Comparison of ENCODE assay signal across 27 cellular contexts in the genomic region with DNA sequence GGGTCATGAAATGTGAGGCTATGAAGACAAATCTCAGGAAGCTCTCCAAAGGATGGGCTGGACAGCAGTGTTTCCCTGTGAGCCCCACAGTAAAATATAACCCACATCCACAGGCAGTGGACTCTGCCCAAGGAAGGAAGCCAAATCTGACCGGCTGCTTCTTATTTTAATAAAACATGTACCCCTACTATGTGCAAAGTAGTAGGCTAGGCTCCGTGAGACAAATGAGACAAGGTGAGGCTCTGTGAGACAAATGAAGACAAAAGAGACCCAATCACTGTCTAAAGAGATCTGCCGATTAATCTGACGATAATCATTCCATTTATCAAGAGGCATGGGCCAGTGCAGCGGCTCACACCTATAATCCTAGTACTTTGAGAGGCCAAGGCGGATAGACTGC. TPM values are rescaled to one million over a fixed set of nuclear protein-coding genes. Genes with fewer than 3 reads are reported as not detected.
DNase-seq lines count a peak whose midpoint lies in the region; ATAC-seq and TF ChIP-seq lines count a peak whose summit lies in the region.
"Had no signal": no experiment of that assay in that cellular context is flagged by ENCODE, and none has a peak within 500 bp of the region (broad histone marks: within the 10 kb centered on the region; RNA-seq: fewer than 3 reads in every experiment).

No MANE protein-coding gene starts in this region.

- no peak for ATAC-seq in gastroesophageal sphincter
- no peak for ATAC-seq in left lobe of liver
- ATAC-seq: activated CD8-positive, alpha-beta T cell treated with anti-CD3 and anti-CD28 coated beads for 36 hours; left ventricle myocardium superior; Panc1; pancreas had no signal

- TF ChIP-seq CTCF in gastroesophageal sphincter (IDR thresholded peaks at IDR 0.05) (no peak), progenitor cell of endocrine pancreas (IDR thresholded peaks at IDR 0.05; ENCODE audit: unreplicated experiment) (no peak), GM10266 (IDR thresholded peaks at IDR 0.05; ENCODE audit: control insufficient read depth, insufficient read depth, low read depth, missing control alignments) (no peak)

- no peaks in the 10 kb centered on the region for H3K36me3 ChIP-seq in gastroesophageal sphincter
- H3K36me3 ChIP-seq: ascending aorta, HAP-1, pancreas, SJSA1, tibial nerve had no signal

- no peaks in the 10 kb centered on the region for H3K9me3 ChIP-seq in gastroesophageal sphincter
- H3K9me3 ChIP-seq: ascending aorta, esophagus muscularis mucosa, HAP-1, pancreas, SJSA1, tibial nerve had no signal

- peak overlapping the region in 3 of 4 donors; percentile 8 to 97 (median 32) for H3K27ac ChIP-seq in gastroesophageal sphincter
- H3K27ac ChIP-seq: 22Rv1, pancreas, SJSA1 had no signal

- peaks cover 13% of the 10 kb centered on the region for H3K27me3 Mint-ChIP-seq in IgD-negative memory B cell
- H3K27me3 Mint-ChIP-seq in progenitor cell of endocrine pancreas: peaks cover 17% of the 10 kb centered on the region

- H3K27me3 ChIP-seq in gastroesophageal sphincter: no peaks in the 10 kb centered on the region
- H3K27me3 ChIP-seq: ascending aorta, esophagus muscularis mucosa, pancreas, SJSA1, tibial nerve had no signal

- peaks cover 0 to 69% (median 24%) of the 10 kb centered on the region in 3 donors for H3K4me1 ChIP-seq in gastroesophageal sphincter

- TF ChIP-seq POLR2A in gastroesophageal sphincter (IDR thresholded peaks at IDR 0.05): no peak

- no peaks in the 10 kb centered on the region for H3K9me3 Mint-ChIP-seq in IgD-negative memory B cell
- no peaks in the 10 kb centered on the region for H3K9me3 Mint-ChIP-seq in progenitor cell of endocrine pancreas (ENCODE audit: low read depth)
- H3K9me3 Mint-ChIP-seq: activated CD8-positive, alpha-beta T cell treated with anti-CD3 and anti-CD28 coated beads for 36 hours; activated naive CD4-positive, alpha-beta T cell treated with anti-CD3 and anti-CD28 coated beads, Interleukin-2, amount 10 ng/mL, durations not matched to agents 7 days and 5 days had no signal

- DNase-seq in NCI-H82 (lab: John Stamatoyannopoulos, UW): peak; percentile 30
- DNase-seq in NCI-H82 treated with DMSO at 0.1 percent for 48 hours (lab: John Stamatoyannopoulos, UW; ENCODE audit: unreplicated experiment): no peak
- no peak for DNase-seq in progenitor cell of endocrine pancreas (ENCODE audit: low spot score, unreplicated experiment)
- DNase-seq in GM10266 (ENCODE audit: extremely low spot score): no peak
- DNase-seq in NCI-H1436 treated with DMSO at 0.1 percent for 48 hours (lab: John Stamatoyannopoulos, UW): no peak
- no peak for DNase-seq in left lobe of liver (ENCODE audit: low spot score)
- DNase-seq: activated CD8-positive, alpha-beta T cell treated with anti-CD3 and anti-CD28 coated beads for 36 hours; activated naive CD4-positive, alpha-beta T cell treated with anti-CD3 and anti-CD28 coated beads, Interleukin-2, amount 10 ng/mL, durations not matched to agents 7 days and 5 days; activated T-cell treated with anti-CD3 and anti-CD28 coated beads, Interleukin-2, amount 50 U/mL, for 1 hour; effector CD8-positive, alpha-beta T cell; EL; left ventricle myocardium superior; NCI-H1048; NCI-H2029; pancreas; stimulated activated CD4-positive, alpha-beta T cell treated with anti-CD3 and anti-CD28 coated beads, Interleukin-2, amount 100 ng/mL, for 48 hours; stimulated activated naive CD4-positive, alpha-beta T cell treated with Interleukin-2 at 50 U/mL for 16 hours had no signal

- H3K4me3 Mint-ChIP-seq in IgD-negative memory B cell (peak overlapping the region in 3 of 4 donors; percentile 18 to 78 (median 63)), progenitor cell of endocrine pancreas (ENCODE audit: low read depth) (peak overlapping the region; percentile 93)
- H3K4me3 Mint-ChIP-seq: activated CD8-positive, alpha-beta T cell treated with anti-CD3 and anti-CD28 coated beads for 36 hours; activated naive CD4-positive, alpha-beta T cell treated with anti-CD3 and anti-CD28 coated beads, Interleukin-2, amount 10 ng/mL, durations not matched to agents 7 days and 5 days had no signal

- H3K27ac Mint-ChIP-seq in IgD-negative memory B cell: no peak overlapping the region
- no peak overlapping the region for H3K27ac Mint-ChIP-seq in progenitor cell of endocrine pancreas
- H3K27ac Mint-ChIP-seq: activated CD8-positive, alpha-beta T cell treated with anti-CD3 and anti-CD28 coated beads for 36 hours; activated naive CD4-positive, alpha-beta T cell treated with anti-CD3 and anti-CD28 coated beads, Interleukin-2, amount 10 ng/mL, durations not matched to agents 7 days and 5 days had no signal

- H3K4me3 ChIP-seq in gastroesophageal sphincter: no peak overlapping the region
- H3K4me3 ChIP-seq: HAP-1, pancreas, SJSA1, skin epidermis had no signal

- H3K36me3 Mint-ChIP-seq in IgD-negative memory B cell: peaks cover 4% of the 10 kb centered on the region
- H3K36me3 Mint-ChIP-seq in progenitor cell of endocrine pancreas (ENCODE audit: insufficient read depth): peaks cover 2% of the 10 kb centered on the region
- H3K36me3 Mint-ChIP-seq: activated naive CD4-positive, alpha-beta T cell treated with anti-CD3 and anti-CD28 coated beads, Interleukin-2, amount 10 ng/mL, durations not matched to agents 7 days and 5 days had no signal

- 75 to 80% methylated on average over 4 to 6 of the region's 6 CpGs for WGBS in gastroesophageal sphincter (ENCODE audit: low coverage in 1 of 2), 2 donors

- TF ChIP-seq EP300 in gastroesophageal sphincter (IDR thresholded peaks at IDR 0.05): no peak

- H3K4me1 Mint-ChIP-seq in IgD-negative memory B cell: peaks cover 16 to 21% (median 20%) of the 10 kb centered on the region in 3 donors
- H3K4me1 Mint-ChIP-seq in progenitor cell of endocrine pancreas (ENCODE audit: low read depth): peaks cover 29% of the 10 kb centered on the region

RNA-seq across cellular contexts. Expression of gene ASAP3, which starts 2.1 kb away (rescaled TPM):
- polyA plus RNA-seq in IgD-negative memory B cell: 0.66 TPM
- total RNA-seq in gastroesophageal sphincter (10 to 100 TPM; 21.3 to 37.7 (median 31.0) TPM), progenitor cell of endocrine pancreas (63.4 and 67.8 TPM in 2 replicates), left lobe of liver (16.7 TPM)

RNA-seq across cellular contexts. Expression of gene E2F2, which starts 49.1 kb away (rescaled TPM):
- polyA plus RNA-seq in IgD-negative memory B cell: 2.2 TPM
- total RNA-seq in gastroesophageal sphincter (under 1 TPM in 2 of 4 donors, not detected in 2; 0.08 to 0.17 TPM), progenitor cell of endocrine pancreas (7.8 and 9.7 TPM in 2 replicates), left lobe of liver (0.15 TPM)
- total RNA-seq: ascending aorta had no signal

RNA-seq across cellular contexts. Expression of gene TCEA3, which starts 57.4 kb away (rescaled TPM):
- polyA plus RNA-seq in IgD-negative memory B cell: 0.69 TPM
- total RNA-seq in gastroesophageal sphincter (10 to 100 TPM; 21.4 to 45.8 (median 26.6) TPM), progenitor cell of endocrine pancreas (12.9 and 13.6 TPM in 2 replicates), left lobe of liver (70.9 TPM)
